ENCODE assay signal across 8 cellular contexts in genomic region chr20:64254571-64255360, GRCh38. TPM values are rescaled to one million over a fixed set of nuclear protein-coding genes. Genes with fewer than 3 reads are reported as not detected.
DNase-seq lines count a peak whose midpoint lies in the region; ATAC-seq and TF ChIP-seq lines count a peak whose summit lies in the region.

No MANE protein-coding gene starts in this region.

- TF ChIP-seq CTCF in C4-2B (conservative IDR thresholded peaks at IDR 0.05) (no peak), endothelial cell (IDR thresholded peaks at IDR 0.05; ENCODE audit: unreplicated experiment) (no peak), neural crest cell (conservative IDR thresholded peaks at IDR 0.05) (no peak)

- H3K4me1 Mint-ChIP-seq in endothelial cell (ENCODE audit: unreplicated experiment) (peaks cover 33% of the 10 kb centered on the region), neural crest cell (peaks cover 30% of the 10 kb centered on the region)

- H3K27me3 ChIP-seq in NT2/D1 (ENCODE audit: insufficient read depth, insufficient read length), result no peaks in the 10 kb centered on the region

- H3K4me1 ChIP-seq in NT2/D1 (ENCODE audit: insufficient read depth, insufficient read length), result peaks cover 10% of the 10 kb centered on the region

- H3K4me3 Mint-ChIP-seq in endothelial cell (ENCODE audit: unreplicated experiment), result peak overlapping the region; percentile 85
- H3K4me3 Mint-ChIP-seq in neural crest cell, result peak overlapping the region; percentile 83

- H3K9me3 Mint-ChIP-seq in endothelial cell (ENCODE audit: unreplicated experiment) (no peaks in the 10 kb centered on the region), neural crest cell (no peaks in the 10 kb centered on the region)

- peaks cover 6% of the 10 kb centered on the region for H3K27me3 Mint-ChIP-seq in endothelial cell (ENCODE audit: unreplicated experiment)
- H3K27me3 Mint-ChIP-seq in neural crest cell (ENCODE audit: low read depth), result peaks cover 31% of the 10 kb centered on the region

- H3K36me3 Mint-ChIP-seq in endothelial cell (ENCODE audit: low read depth, unreplicated experiment) (peaks cover 5% of the 10 kb centered on the region), neural crest cell (ENCODE audit: low read depth) (no peaks in the 10 kb centered on the region)

- no peak for ATAC-seq in activated CD4-positive, CD25-positive, alpha-beta regulatory T cell treated with anti-CD3 and anti-CD28 coated beads, Interleukin-2, amount 50 U/mL, for 24 hours

- peaks cover 4% of the 10 kb centered on the region for H3K36me3 ChIP-seq in NT2/D1 (ENCODE audit: insufficient read depth, insufficient read length, low read length)

- no peaks in the 10 kb centered on the region for H3K9me3 ChIP-seq in NT2/D1 (ENCODE audit: insufficient read depth, low read length)

- H3K27ac ChIP-seq in C4-2B, result peak overlapping the region; percentile 85

- DNase-seq in NT2/D1 (ENCODE audit: low read depth, low spot score), result peak; percentile 20
- DNase-seq in endothelial cell (ENCODE audit: low spot score), result no peak
- no peak for DNase-seq in neural crest cell (ENCODE audit: low read depth, low spot score)
- no peak for DNase-seq in stimulated activated CD4-positive, alpha-beta T cell treated with anti-CD3 and anti-CD28 coated beads, Interleukin-4, amount 100 ng/mL, for 24 hours
- no peak for DNase-seq in stimulated activated CD4-positive, alpha-beta T cell treated with anti-CD3 and anti-CD28 coated beads, Interleukin-4, amount 100 ng/mL, for 1 hour
- DNase-seq in activated effector memory CD4-positive, alpha-beta T cell treated with anti-CD3 and anti-CD28 coated beads, Interleukin-2, amount 50 U/mL, for 16 hours, result no peak

- H3K4me3 ChIP-seq in NT2/D1 (ENCODE audit: insufficient read length, low read depth), result peak overlapping the region; percentile 62

- peak overlapping the region; percentile 84 for H3K9ac ChIP-seq in NT2/D1 (ENCODE audit: insufficient read length, low read depth)

- H3K27ac Mint-ChIP-seq in endothelial cell (ENCODE audit: unreplicated experiment), result peak overlapping the region; percentile 85
- no peak overlapping the region for H3K27ac Mint-ChIP-seq in neural crest cell (ENCODE audit: unreplicated experiment)

RNA-seq across cellular contexts. Expression of gene PCMTD2, which starts 0.8 kb away (rescaled TPM):
- 104 TPM for total RNA-seq in endothelial cell (ENCODE audit: unreplicated experiment)
- total RNA-seq in neural crest cell, result 61.6 and 65.4 TPM in 2 replicates
